In the genomic region with DNA sequence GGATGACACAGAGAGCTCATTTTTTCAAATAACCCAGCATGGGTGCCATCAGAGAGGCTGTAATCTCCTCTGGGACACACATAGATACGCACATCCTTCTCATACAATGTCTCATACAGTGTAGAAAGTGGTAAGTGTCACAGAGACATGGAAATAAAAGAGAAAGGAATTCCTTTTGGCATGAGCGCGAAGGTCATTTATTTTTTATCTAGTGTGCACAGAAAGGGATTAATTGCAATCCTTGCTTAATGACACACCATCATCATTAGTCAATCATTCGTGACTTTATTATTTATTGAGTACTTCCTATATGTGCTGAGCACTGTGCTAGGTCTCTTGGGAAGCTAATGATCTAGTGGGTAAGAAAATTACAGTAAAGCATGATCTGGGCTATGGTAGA, we compare ENCODE assay signal across 30 cellular contexts.
"Had no signal": no experiment of that assay in that cellular context is flagged by ENCODE, and none has a peak within 500 bp of the region (broad histone marks: within the 10 kb centered on the region; RNA-seq: fewer than 3 reads in every experiment).

No MANE protein-coding gene starts in this region.

- H3K27ac Mint-ChIP-seq: dendritic cell treated with granulocyte-macrophage colony-stimulating factor and Interleukin-4, amounts not matched to agents 40 ng/mL and 50 ng/mL, for 4 days; effector memory CD8-positive, alpha-beta T cell; endodermal cell had no signal

- H3K4me2 ChIP-seq: hepatocyte had no signal

- H3K36me3 ChIP-seq: colonic mucosa had no signal

- DNase-seq: colonic mucosa; cortex of kidney; dermis blood vessel endothelial cell; dorsolateral prefrontal cortex; effector CD4-positive, alpha-beta T cell; effector CD8-positive, alpha-beta T cell; effector memory CD4-positive, alpha-beta T cell; effector memory CD8-positive, alpha-beta T cell; endodermal cell; erythroblast; esophagus squamous epithelium; foreskin fibroblast; foreskin keratinocyte; foreskin melanocyte; gastrocnemius medialis; glutamatergic neuron; head of caudate nucleus; heart left ventricle; heart right ventricle had no signal

- H3K4me3 ChIP-seq: colonic mucosa, coronary artery, dorsolateral prefrontal cortex, esophagus muscularis mucosa, esophagus squamous epithelium, gastrocnemius medialis, gastroesophageal sphincter, heart left ventricle, heart right ventricle, hepatocyte had no signal

- ATAC-seq: effector memory CD8-positive, alpha-beta T cell; esophagus mucosa; foreskin keratinocyte; gastrocnemius medialis; gastroesophageal sphincter; heart left ventricle; heart right ventricle had no signal

- H3K27ac ChIP-seq: colonic mucosa, coronary artery, dorsolateral prefrontal cortex, epithelial cell of prostate, esophagus muscularis mucosa, esophagus squamous epithelium, foreskin keratinocyte, gastrocnemius medialis, gastroesophageal sphincter, heart left ventricle, heart right ventricle, hepatocyte had no signal

- FAIRE-seq: colon, endometrium, endothelial cell of umbilical vein, frontal cortex had no signal

- H3K27me3 Mint-ChIP-seq: dendritic cell treated with granulocyte-macrophage colony-stimulating factor and Interleukin-4, amounts not matched to agents 40 ng/mL and 50 ng/mL, for 4 days; effector memory CD8-positive, alpha-beta T cell had no signal

- H3K27me3 ChIP-seq: colonic mucosa, dorsolateral prefrontal cortex, esophagus muscularis mucosa, esophagus squamous epithelium, foreskin keratinocyte, gastrocnemius medialis, gastroesophageal sphincter, heart left ventricle, heart right ventricle, hepatocyte had no signal

- H3K4me1 ChIP-seq: colonic mucosa, foreskin keratinocyte had no signal

- H3K4me3 Mint-ChIP-seq: dendritic cell treated with granulocyte-macrophage colony-stimulating factor and Interleukin-4, amounts not matched to agents 40 ng/mL and 50 ng/mL, for 4 days; effector memory CD8-positive, alpha-beta T cell; endodermal cell had no signal

- H3K9me3 ChIP-seq: colonic mucosa, esophagus muscularis mucosa, esophagus squamous epithelium, gastrocnemius medialis, gastroesophageal sphincter, heart left ventricle, heart right ventricle had no signal
